ENCODE assay signal across 22 cellular contexts in genomic region chr11:117586392-117586791, GRCh38.
"Had no signal": no experiment of that assay in that cellular context is flagged by ENCODE, and none has a peak within 500 bp of the region (broad histone marks: within the 10 kb centered on the region; RNA-seq: fewer than 3 reads in every experiment).

No MANE protein-coding gene starts in this region.

- DNase-seq: heart left ventricle; hypothalamus; immature natural killer cell; left ventricle myocardium inferior; mesendoderm; midbrain; mucosa of descending colon; naive thymus-derived CD4-positive, alpha-beta T cell; occipital lobe; stimulated activated CD4-positive, alpha-beta T cell treated with anti-CD3 and anti-CD28 coated beads, Interleukin-1b, Interleukin-23, amount 100 ng/mL, for 48 hours; stimulated activated CD4-positive, alpha-beta T cell treated with anti-CD3 and anti-CD28 coated beads, Interleukin-4, amount 100 ng/mL, for 1 hour; stimulated activated naive B cell treated with anti-CD40 and anti-IgM and Interleukin-4, amounts not matched to agents 10 μg/mL and 1 μg/mL and 100 μg/mL, for 72 hours; stimulated activated naive CD8-positive, alpha-beta T cell treated with anti-CD3 and anti-CD28 coated beads, Interleukin-15, Interleukin-2, amounts not matched to agents 100 U/mL and 50 U/mL, for 24 hours; stomach had no signal

- H3K9me3 ChIP-seq: heart left ventricle, left ventricle myocardium inferior, mucosa of descending colon, neutrophil, ovary, right atrium auricular region, stomach, thoracic aorta, tibial nerve, uterus had no signal

- H3K4me2 ChIP-seq: smooth muscle cell had no signal

- ATAC-seq: heart left ventricle; mucosa of descending colon; naive thymus-derived CD4-positive, alpha-beta T cell; stimulated activated naive B cell treated with anti-CD40 and anti-IgM and Interleukin-4, amounts not matched to agents 10 μg/mL and 1 μg/mL and 100 μg/mL, for 72 hours; stimulated activated naive CD8-positive, alpha-beta T cell treated with anti-CD3 and anti-CD28 coated beads, Interleukin-15, Interleukin-2, amounts not matched to agents 100 U/mL and 50 U/mL, for 24 hours had no signal

- H3K36me3 ChIP-seq: heart left ventricle, left ventricle myocardium inferior, neutrophil, ovary, right atrium auricular region, stomach, thoracic aorta, tibial nerve, uterus had no signal

- H3K4me3 ChIP-seq: heart left ventricle, left ventricle myocardium inferior, lung, mucosa of descending colon, ovary, right atrium auricular region, smooth muscle cell, stomach, thoracic aorta, tibial nerve, uterus had no signal

- H3K27ac ChIP-seq: heart left ventricle, left ventricle myocardium inferior, neutrophil, ovary, right atrium auricular region, stomach, thoracic aorta, tibial nerve, uterus had no signal

- H3K4me1 ChIP-seq: heart left ventricle, stomach, uterus had no signal

- H3K27me3 ChIP-seq: ovary, right atrium auricular region, tibial nerve, uterus had no signal
